In the genomic region with DNA sequence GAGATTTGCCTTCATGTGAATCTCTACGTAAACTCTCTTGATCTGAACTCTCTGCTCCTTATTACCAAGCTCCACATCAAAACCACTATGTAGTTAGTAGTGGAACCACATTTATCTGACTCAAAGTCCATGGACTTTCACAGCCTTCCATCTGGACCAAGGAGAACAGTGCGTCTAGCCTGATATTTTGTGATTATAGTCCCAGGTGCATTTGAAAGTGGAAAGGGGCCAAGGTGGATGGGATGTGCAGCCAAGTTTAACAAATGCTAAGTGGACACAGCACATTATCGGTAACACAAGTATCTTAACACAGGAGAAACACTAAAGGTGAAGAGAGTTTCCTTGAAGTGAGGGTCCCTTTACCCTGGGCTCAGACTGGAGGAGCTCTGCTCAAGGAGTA, we compare ENCODE assay signal across 17 cellular contexts.
"Had no signal": no experiment of that assay in that cellular context is flagged by ENCODE, and none has a peak within 500 bp of the region (broad histone marks: within the 10 kb centered on the region; RNA-seq: fewer than 3 reads in every experiment).

No MANE protein-coding gene starts in this region.

- H3K4me1 ChIP-seq: sigmoid colon had no signal

- ATAC-seq: left cardiac atrium; mucosa of descending colon; naive thymus-derived CD8-positive, alpha-beta T cell had no signal

- H3K27ac Mint-ChIP-seq: naive thymus-derived CD8-positive, alpha-beta T cell; progenitor cell of endocrine pancreas; type B pancreatic cell had no signal

- H3K27me3 ChIP-seq: hepatocyte, sigmoid colon had no signal

- H3K4me3 ChIP-seq: coronary artery, hepatocyte, mucosa of descending colon, sigmoid colon, skin epidermis had no signal

- FAIRE-seq: kidney, urothelium cell line had no signal

- H3K27ac ChIP-seq: coronary artery, hepatocyte, sigmoid colon, skin epidermis had no signal

- H3K4me2 ChIP-seq: hepatocyte had no signal

- H3K36me3 ChIP-seq: sigmoid colon had no signal

- H2AFZ ChIP-seq: hepatocyte had no signal

- H3K4me3 Mint-ChIP-seq: naive thymus-derived CD8-positive, alpha-beta T cell; neural crest cell; type B pancreatic cell had no signal

- H3K79me2 ChIP-seq: hepatocyte had no signal

- H3K27me3 Mint-ChIP-seq: naive thymus-derived CD8-positive, alpha-beta T cell; progenitor cell of endocrine pancreas had no signal

- DNase-seq: effector CD4-positive, alpha-beta T cell; foreskin melanocyte; head of caudate nucleus; kidney; left cardiac atrium; mucosa of descending colon; naive thymus-derived CD8-positive, alpha-beta T cell; sigmoid colon; stimulated activated CD4-positive, alpha-beta T cell treated with anti-CD3 and anti-CD28 coated beads, Interleukin-12 subunit alpha, Interleukin-12 subunit beta, amount 100 ng/mL, for 4 hours; stimulated activated naive CD4-positive, alpha-beta T cell had no signal
